In genomic region chr6:15437090-15437489, GRCh38 we compare ENCODE assay signal across 1 cellular context.
TF ChIP-seq lines count a peak whose summit lies in the region.

No MANE protein-coding gene starts in this region.

TF ChIP-seq in IMR-90, 13 proteins besides CTCF, POLR2A, EP300 and RAD21:
- no peak for TF ChIP-seq RCOR1 (IDR thresholded peaks at IDR 0.05; ENCODE audit: insufficient replicate concordance, low read length)
- no peak for TF ChIP-seq MXI1 (IDR thresholded peaks at IDR 0.05; ENCODE audit: borderline replicate concordance, low read depth, low read length)
- TF ChIP-seq, protein P1, sequence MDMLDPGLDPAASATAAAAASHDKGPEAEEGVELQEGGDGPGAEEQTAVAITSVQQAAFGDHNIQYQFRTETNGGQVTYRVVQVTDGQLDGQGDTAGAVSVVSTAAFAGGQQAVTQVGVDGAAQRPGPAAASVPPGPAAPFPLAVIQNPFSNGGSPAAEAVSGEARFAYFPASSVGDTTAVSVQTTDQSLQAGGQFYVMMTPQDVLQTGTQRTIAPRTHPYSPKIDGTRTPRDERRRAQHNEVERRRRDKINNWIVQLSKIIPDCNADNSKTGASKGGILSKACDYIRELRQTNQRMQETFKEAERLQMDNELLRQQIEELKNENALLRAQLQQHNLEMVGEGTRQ (IDR thresholded peaks at IDR 0.05; ENCODE audit: low read depth, low read length) = no peak
- no peak for TF ChIP-seq BHLHE40 (IDR thresholded peaks at IDR 0.05; ENCODE audit: low read depth, low read length)
- no peak for TF ChIP-seq NFE2L2 (IDR thresholded peaks at IDR 0.05; ENCODE audit: low read depth, low read length)
- no peak for TF ChIP-seq SMC3 (IDR thresholded peaks at IDR 0.05; ENCODE audit: low read depth, low read length)
- TF ChIP-seq MAZ (IDR thresholded peaks at IDR 0.05; ENCODE audit: borderline replicate concordance, low read depth, low read length) = no peak
- no peak for TF ChIP-seq MAFK (IDR thresholded peaks at IDR 0.05; ENCODE audit: low read depth, low read length)
- TF ChIP-seq, protein P2, sequence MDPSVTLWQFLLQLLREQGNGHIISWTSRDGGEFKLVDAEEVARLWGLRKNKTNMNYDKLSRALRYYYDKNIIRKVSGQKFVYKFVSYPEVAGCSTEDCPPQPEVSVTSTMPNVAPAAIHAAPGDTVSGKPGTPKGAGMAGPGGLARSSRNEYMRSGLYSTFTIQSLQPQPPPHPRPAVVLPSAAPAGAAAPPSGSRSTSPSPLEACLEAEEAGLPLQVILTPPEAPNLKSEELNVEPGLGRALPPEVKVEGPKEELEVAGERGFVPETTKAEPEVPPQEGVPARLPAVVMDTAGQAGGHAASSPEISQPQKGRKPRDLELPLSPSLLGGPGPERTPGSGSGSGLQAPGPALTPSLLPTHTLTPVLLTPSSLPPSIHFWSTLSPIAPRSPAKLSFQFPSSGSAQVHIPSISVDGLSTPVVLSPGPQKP (IDR thresholded peaks at IDR 0.05; ENCODE audit: borderline replicate concordance, low read depth, low read length) = no peak
- TF ChIP-seq FOS (IDR thresholded peaks at IDR 0.05; ENCODE audit: low read depth, low read length) = no peak
- no peak for TF ChIP-seq RFX5 (IDR thresholded peaks at IDR 0.05; ENCODE audit: low read depth, low read length)
- no peak for TF ChIP-seq CEBPB (IDR thresholded peaks at IDR 0.05; ENCODE audit: low read depth, low read length)
- no peak for TF ChIP-seq CHD1 (IDR thresholded peaks at IDR 0.05; ENCODE audit: low read depth, low read length)
